In the genomic region with DNA sequence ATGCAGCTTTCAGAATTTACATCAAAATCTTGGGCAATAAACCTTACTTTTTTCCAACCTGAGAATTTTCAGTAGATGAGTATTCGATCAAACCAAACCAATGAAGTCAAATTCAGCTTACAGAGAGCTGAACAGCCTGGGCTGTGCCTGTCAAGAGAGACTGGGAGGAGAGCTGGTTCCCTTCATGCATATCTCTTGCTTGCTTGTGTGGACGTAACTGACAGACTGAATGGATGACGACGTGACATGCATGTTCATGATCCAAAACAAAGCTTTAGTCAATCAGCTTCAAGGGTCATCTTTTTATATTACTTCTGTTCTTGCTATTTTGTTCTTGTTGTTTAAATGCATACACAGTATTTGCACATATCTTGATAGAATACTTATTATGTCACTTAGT, we compare ENCODE assay signal across 16 cellular contexts.
DNase-seq lines count a peak whose midpoint lies in the region; ATAC-seq, FAIRE-seq and TF ChIP-seq lines count a peak whose summit lies in the region.
"Had no signal": no experiment of that assay in that cellular context is flagged by ENCODE, and none has a peak within 500 bp of the region (broad histone marks: within the 10 kb centered on the region; RNA-seq: fewer than 3 reads in every experiment).

No MANE protein-coding gene starts in this region.

- POLR2A ChIA-PET in GM12878 (lab: Charles Lee): interaction anchor here (1.2 to 2.1 kb wide), 5 partner anchors 8 to 60 kb away, joined by 3 to 13 read pairs (median 3); no protein-coding TSS in a partner anchor

- ATAC-seq in GM12878 (peak; percentile 79), HG02798 (IDR thresholded peaks at IDR 0.05; ENCODE audit: poor library complexity, unreplicated experiment) (no peak), HG03439 (IDR thresholded peaks at IDR 0.05; ENCODE audit: unreplicated experiment) (no peak)
- no peak for ATAC-seq in stimulated activated memory B cell treated with anti-CD40 and anti-IgM and Interleukin-4, amounts not matched to agents 10 μg/mL and 1 μg/mL and 100 μg/mL, for 72 hours
- ATAC-seq: T-cell had no signal

- 57% methylated on average over 4 of the region's 4 CpGs for WGBS in GM12878 (ENCODE audit: insufficient coverage, insufficient replicate concordance, low lambda C conversion rate, missing lambda C conversion rate)

- in situ Hi-C loops in GM12878 (cut with MboI): no loop called here

- no peak overlapping the region for H3K9ac ChIP-seq in GM12878 (ENCODE audit: control insufficient read depth, insufficient read depth, low read length)
- H3K9ac ChIP-seq: GM23248, neural progenitor cell had no signal

- RAD21 ChIA-PET in GM12878 (lab: Charles Lee; ENCODE audit: unreplicated experiment): interaction anchor here (0.6 to 4.1 kb wide), 16 partner anchors 8 to 226 kb away, joined by 3 to 19 read pairs (median 4); no protein-coding TSS in a partner anchor

- TF ChIP-seq RAD21 in GM12878 (IDR thresholded peaks at IDR 0.05; ENCODE audit: insufficient read depth, low read depth, low read length): no peak

- SMC1A ChIA-PET in GM12878 (lab: Charles Lee; ENCODE audit: uncharacterized antibody, unreplicated experiment): interaction anchor here (0.9 to 5.9 kb wide), 18 partner anchors 8 to 242 kb away, joined by 3 to 39 read pairs (median 4); no protein-coding TSS in a partner anchor

- H3K4me3 ChIP-seq in BE2C (ENCODE audit: low read depth, low read length) (no peak overlapping the region), GM12878 (no peak overlapping the region)
- H3K4me3 ChIP-seq: GM23248, neural progenitor cell, testis had no signal

- no peaks in the 10 kb centered on the region; the same call in none of the 2 replicates for H3K4me1 ChIP-seq in BE2C
- H3K4me1 ChIP-seq in GM12878 (ENCODE audit: control insufficient read depth, insufficient read depth, low read length): no peaks in the 10 kb centered on the region
- H3K4me1 ChIP-seq: testis had no signal

- no peak overlapping the region for H3K4me3 Mint-ChIP-seq in stimulated activated memory B cell treated with anti-CD40 and anti-IgM and Interleukin-4, amounts not matched to agents 10 μg/mL and 1 μg/mL and 100 μg/mL, for 72 hours
- H3K4me3 Mint-ChIP-seq: activated CD4-positive, alpha-beta T cell treated with anti-CD3 and anti-CD28 coated beads, Interleukin-2, amount 10 ng/mL, durations not matched to agents 24 days and 14 days; neural progenitor cell; T-cell had no signal

- no peak for TF ChIP-seq EP300 in GM12878 (IDR thresholded peaks at IDR 0.05; ENCODE audit: borderline replicate concordance in 1 of 2, control insufficient read depth in 1 of 2, low read depth in 2 of 2, low read length in 2 of 2)

- intact Hi-C loops in GM12878 (cut with micrococcal nuclease; ENCODE audit: unreplicated experiment): no loop called here

- H4K20me1 ChIP-seq in GM12878 (ENCODE audit: control insufficient read depth, insufficient read depth): no peaks in the 10 kb centered on the region

- no peak overlapping the region for H3K27ac Mint-ChIP-seq in stimulated activated memory B cell treated with anti-CD40 and anti-IgM and Interleukin-4, amounts not matched to agents 10 μg/mL and 1 μg/mL and 100 μg/mL, for 72 hours
- H3K27ac Mint-ChIP-seq: activated CD4-positive, alpha-beta T cell treated with anti-CD3 and anti-CD28 coated beads, Interleukin-2, amount 10 ng/mL, durations not matched to agents 24 days and 14 days; neural progenitor cell; T-cell had no signal

- H3K36me3 ChIP-seq in BE2C: no peaks in the 10 kb centered on the region
- H3K36me3 ChIP-seq in GM12878 (ENCODE audit: control insufficient read depth in 2 of 2, insufficient read depth in 2 of 2, low read length in 1 of 2): no peaks in the 10 kb centered on the region
- H3K36me3 ChIP-seq: neural progenitor cell had no signal

- no peaks in the 10 kb centered on the region for H3K79me2 ChIP-seq in GM12878 (ENCODE audit: control insufficient read depth, insufficient read depth, low read length)

- TF ChIP-seq CTCF in BE2C (IDR thresholded peaks at IDR 0.05; ENCODE audit: low read depth, low read length) (no peak), GM12878 (IDR thresholded peaks at IDR 0.05 in 2 of 3, conservative IDR thresholded peaks at IDR 0.05 in 1 of 3; ENCODE audit: control insufficient read depth in 2 of 3, extremely low read depth in 1 of 3, insufficient read depth in 1 of 3, low read depth in 3 of 3, low read length in 3 of 3) (no peak)

- BruUV-seq in GM12878 (replicated peaks; lab: Mats Ljungman, UMichigan): no TSS peak

- no peak overlapping the region for H3K4me2 ChIP-seq in GM12878 (ENCODE audit: control insufficient read depth, insufficient read depth)
- H3K4me2 ChIP-seq: neural progenitor cell had no signal

- H3K9me3 ChIP-seq in BE2C (no peaks in the 10 kb centered on the region), GM12878 (replicated peaks; ENCODE audit: control insufficient read depth, insufficient read depth, low read length) (no peaks in the 10 kb centered on the region)
- H3K9me3 ChIP-seq: testis had no signal

- no peak for TF ChIP-seq POLR2A in GM12878 (IDR thresholded peaks at IDR 0.05; ENCODE audit: low read depth, low read length)

- H3K27me3 ChIP-seq in BE2C (no peaks in the 10 kb centered on the region), GM12878 (replicated peaks in 1 of 2; ENCODE audit: control insufficient read depth in 2 of 2, insufficient read depth in 2 of 2, low read length in 1 of 2) (no peaks in the 10 kb centered on the region)
- H3K27me3 ChIP-seq: neural progenitor cell, testis had no signal

- H2AFZ ChIP-seq in GM12878 (ENCODE audit: control insufficient read depth, low read depth, low read length): no peak overlapping the region
- H2AFZ ChIP-seq: GM23248, neural progenitor cell had no signal

- H3K4me1 Mint-ChIP-seq in stimulated activated memory B cell treated with anti-CD40 and anti-IgM and Interleukin-4, amounts not matched to agents 10 μg/mL and 1 μg/mL and 100 μg/mL, for 72 hours: no peaks in the 10 kb centered on the region
- H3K4me1 Mint-ChIP-seq: activated CD4-positive, alpha-beta T cell treated with anti-CD3 and anti-CD28 coated beads, Interleukin-2, amount 10 ng/mL, durations not matched to agents 24 days and 14 days; T-cell had no signal

- no peaks in the 10 kb centered on the region for H3K27me3 Mint-ChIP-seq in stimulated activated memory B cell treated with anti-CD40 and anti-IgM and Interleukin-4, amounts not matched to agents 10 μg/mL and 1 μg/mL and 100 μg/mL, for 72 hours

- no peaks in the 10 kb centered on the region for H3K9me3 Mint-ChIP-seq in stimulated activated memory B cell treated with anti-CD40 and anti-IgM and Interleukin-4, amounts not matched to agents 10 μg/mL and 1 μg/mL and 100 μg/mL, for 72 hours
- H3K9me3 Mint-ChIP-seq: activated CD4-positive, alpha-beta T cell treated with anti-CD3 and anti-CD28 coated beads, Interleukin-2, amount 10 ng/mL, durations not matched to agents 24 days and 14 days; T-cell had no signal

- H3K27ac ChIP-seq in GM12878 (ENCODE audit: control insufficient read depth, insufficient read depth): no peak overlapping the region
- H3K27ac ChIP-seq: GM23248, neural progenitor cell, testis had no signal

- CTCF ChIA-PET in GM12878 (lab: Yijun Ruan, JAX): interaction anchor here (0.8 to 2.3 kb wide), 8 partner anchors 8 to 247 kb away, joined by 3 to 8 read pairs (median 3); no protein-coding TSS in a partner anchor

- H3K36me3 Mint-ChIP-seq in stimulated activated memory B cell treated with anti-CD40 and anti-IgM and Interleukin-4, amounts not matched to agents 10 μg/mL and 1 μg/mL and 100 μg/mL, for 72 hours: no peaks in the 10 kb centered on the region
- H3K36me3 Mint-ChIP-seq: T-cell had no signal

- DNase-seq in BE2C (peak; percentile 37), NCI-H187 treated with DMSO at 0.1 percent for 48 hours (lab: John Stamatoyannopoulos, UW) (peak; percentile 61), GM12878 (ENCODE audit: low read depth, low spot score) (no peak), midbrain (lab: John Stamatoyannopoulos, UW) (peak; percentile 53)
- DNase-seq: activated CD4-positive, alpha-beta T cell treated with anti-CD3 and anti-CD28 coated beads, Interleukin-2, amount 10 ng/mL, durations not matched to agents 24 days and 14 days; GM23248; Karpas-422; NCI-H2171; stimulated activated CD4-positive, alpha-beta T cell treated with anti-CD3 and anti-CD28 coated beads, Interleukin-12 subunit alpha, Interleukin-12 subunit beta, amount 100 ng/mL, for 4 hours; T-cell; testis had no signal

- FAIRE-seq in GM12878 (lab: Jason Lieb, UNC): no peak
- FAIRE-seq: endothelial cell of umbilical vein had no signal

TF ChIP-seq in GM12878, 131 proteins besides CTCF, POLR2A, EP300 and RAD21:
- no peak for TF ChIP-seq SMC3 (IDR thresholded peaks at IDR 0.05; ENCODE audit: borderline replicate concordance, low read length)
- TF ChIP-seq, protein P1, sequence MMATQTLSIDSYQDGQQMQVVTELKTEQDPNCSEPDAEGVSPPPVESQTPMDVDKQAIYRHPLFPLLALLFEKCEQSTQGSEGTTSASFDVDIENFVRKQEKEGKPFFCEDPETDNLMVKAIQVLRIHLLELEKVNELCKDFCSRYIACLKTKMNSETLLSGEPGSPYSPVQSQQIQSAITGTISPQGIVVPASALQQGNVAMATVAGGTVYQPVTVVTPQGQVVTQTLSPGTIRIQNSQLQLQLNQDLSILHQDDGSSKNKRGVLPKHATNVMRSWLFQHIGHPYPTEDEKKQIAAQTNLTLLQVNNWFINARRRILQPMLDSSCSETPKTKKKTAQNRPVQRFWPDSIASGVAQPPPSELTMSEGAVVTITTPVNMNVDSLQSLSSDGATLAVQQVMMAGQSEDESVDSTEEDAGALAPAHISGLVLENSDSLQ (IDR thresholded peaks at IDR 0.05): 0 out of 2 replicates have a peak, but pooled peaks have one; percentile 28
